Comparison of ENCODE assay signal across 8 cellular contexts in the genomic region with DNA sequence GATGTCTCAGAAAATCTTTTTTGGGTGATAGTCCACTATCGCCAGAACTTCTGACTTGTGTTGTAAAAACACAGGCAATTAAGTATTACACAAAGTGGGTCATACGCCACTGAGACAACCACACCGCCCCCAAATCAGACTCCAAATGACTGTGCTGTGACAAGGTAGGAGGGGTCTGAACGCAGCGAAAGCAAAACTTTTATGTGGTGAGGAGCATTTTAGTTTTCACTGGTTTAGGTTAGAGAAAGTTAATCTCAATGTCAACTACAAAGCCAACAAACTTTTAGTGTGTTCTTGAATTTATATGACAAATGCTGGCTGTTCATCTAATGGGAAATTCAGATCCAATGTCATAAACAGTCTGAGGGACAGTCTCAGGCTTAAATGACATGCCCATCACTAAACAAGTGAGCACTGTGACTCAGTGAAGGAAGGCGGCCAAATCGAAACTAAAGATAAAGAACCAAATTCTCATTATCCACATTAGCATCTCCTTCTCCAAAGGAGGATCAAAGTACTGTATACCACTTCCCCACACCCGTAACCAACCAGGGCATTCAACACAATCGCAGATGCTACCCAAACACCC.
DNase-seq lines count a peak whose midpoint lies in the region; ATAC-seq, FAIRE-seq and TF ChIP-seq lines count a peak whose summit lies in the region.

No MANE protein-coding gene starts in this region.

- FAIRE-seq in astrocyte (lab: Jason Lieb, UNC) = no peak
- no peak for FAIRE-seq in urothelium cell line (lab: Jason Lieb, UNC)

- H3K27me3 Mint-ChIP-seq in astrocyte (ENCODE audit: low read depth, unreplicated experiment) = no peaks in the 10 kb centered on the region

- no peaks in the 10 kb centered on the region for H3K9me3 Mint-ChIP-seq in astrocyte (ENCODE audit: unreplicated experiment)

- H3K4me1 ChIP-seq in astrocyte (ENCODE audit: insufficient read depth, low read length) (no peaks in the 10 kb centered on the region), thymus (ENCODE audit: control insufficient read depth, insufficient read depth, low read length) (peaks cover 32% of the 10 kb centered on the region)

- H3K4me3 ChIP-seq in astrocyte (ENCODE audit: insufficient read depth, low read depth, low read length) (no peak overlapping the region), thymus (ENCODE audit: low read length) (peak overlapping the region; percentile 28)

- H3K79me2 ChIP-seq in astrocyte (ENCODE audit: insufficient read depth, low read length) = no peaks in the 10 kb centered on the region

- H3K9me3 ChIP-seq in astrocyte (ENCODE audit: insufficient read depth, low read depth, low read length) = no peaks in the 10 kb centered on the region
- no peaks in the 10 kb centered on the region for H3K9me3 ChIP-seq in thymus (ENCODE audit: control insufficient read depth)

- no peak overlapping the region for H3K27ac ChIP-seq in astrocyte (ENCODE audit: low read depth, low read length)
- peak overlapping the region; percentile 57 for H3K27ac ChIP-seq in thymus (ENCODE audit: low read depth)

- peak overlapping the region; percentile 16 for H3K4me2 ChIP-seq in astrocyte (ENCODE audit: low read length)

- peaks cover 17% of the 10 kb centered on the region for H3K4me1 Mint-ChIP-seq in astrocyte (ENCODE audit: low read depth, unreplicated experiment)

- H3K36me3 Mint-ChIP-seq in astrocyte (ENCODE audit: low read depth, unreplicated experiment) = peaks cover 3% of the 10 kb centered on the region

- H3K9ac ChIP-seq in astrocyte (ENCODE audit: low read length) = no peak overlapping the region

- TF ChIP-seq CTCF in GM10266 (IDR thresholded peaks at IDR 0.05; ENCODE audit: control insufficient read depth, insufficient read depth, low read depth, missing control alignments) (no peak), astrocyte (IDR thresholded peaks at IDR 0.05; ENCODE audit: insufficient read depth, low read depth, low read length) (no peak)

- H3K27ac Mint-ChIP-seq in astrocyte (ENCODE audit: unreplicated experiment) = peak overlapping the region; percentile 38

- no peaks in the 10 kb centered on the region for H4K20me1 ChIP-seq in astrocyte (ENCODE audit: insufficient read depth, low read length)

- peak; percentile 86 for ATAC-seq in HG02642 (IDR thresholded peaks at IDR 0.05; ENCODE audit: poor library complexity, unreplicated experiment)

- DNase-seq in GM10266 (ENCODE audit: extremely low spot score) (peak; percentile 27), T-helper 1 cell (peak in 4 of 5 donors; percentile 42 to 80 (median 50)), astrocyte (ENCODE audit: low read depth) (no peak), SHP77 (lab: John Stamatoyannopoulos, UW) (no peak), urothelium cell line (ENCODE audit: low spot score) (no peak), AG08396 (ENCODE audit: low spot score) (no peak)

- no peaks in the 10 kb centered on the region for H3K27me3 ChIP-seq in astrocyte (ENCODE audit: insufficient read depth, low read length)
- H3K27me3 ChIP-seq in thymus (ENCODE audit: control insufficient read depth, insufficient read depth) = no peaks in the 10 kb centered on the region

- H2AFZ ChIP-seq in astrocyte (ENCODE audit: low read depth, low read length) = no peak overlapping the region

- no peak overlapping the region for H3K4me3 Mint-ChIP-seq in astrocyte (ENCODE audit: unreplicated experiment)

- H3K36me3 ChIP-seq in astrocyte (ENCODE audit: insufficient read depth, low read length) = no peaks in the 10 kb centered on the region
- H3K36me3 ChIP-seq in thymus (ENCODE audit: control insufficient read depth, insufficient read depth) = no peaks in the 10 kb centered on the region

- WGBS in thymus = 22% methylated on average over 9 of the region's 9 CpGs

Comparison
In these comparisons a context has a peak if more than half of its experiments do, and no peak if none do; other contexts are left out.
1. DNase-seq: peak in GM10266 (single experiment) and T-helper 1 cell (4 of 5); none in astrocyte (single experiment), SHP77 (0 of 2), urothelium cell line (single experiment) and AG08396 (single experiment).